In the genomic region with DNA sequence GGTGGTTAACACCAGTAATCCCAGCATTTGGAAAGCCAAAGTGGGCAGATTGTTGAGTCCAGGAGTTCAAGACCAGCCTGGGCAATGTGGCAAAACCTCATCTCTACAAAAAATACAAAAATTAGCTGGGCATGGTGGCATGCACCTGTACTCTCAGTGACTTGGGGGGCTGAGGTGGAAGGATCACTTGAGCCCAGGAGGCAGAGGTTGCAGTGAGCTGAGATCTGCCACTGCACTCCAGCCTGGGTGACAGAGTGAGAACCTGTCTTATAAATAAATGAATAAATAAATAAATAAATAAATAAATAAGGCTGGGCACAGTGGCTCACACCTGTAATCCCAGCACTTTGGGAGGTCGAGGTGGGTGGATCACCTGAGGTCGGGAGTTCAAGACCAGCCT, we compare ENCODE assay signal across 13 cellular contexts. TPM values are rescaled to one million over a fixed set of nuclear protein-coding genes. Genes with fewer than 3 reads are reported as not detected.
"Had no signal": no experiment of that assay in that cellular context is flagged by ENCODE, and none has a peak within 500 bp of the region (broad histone marks: within the 10 kb centered on the region; RNA-seq: fewer than 3 reads in every experiment).

No MANE protein-coding gene starts in this region.

RNA-seq across cellular contexts. Expression of a gene that starts 6.1 kb away (rescaled TPM):
- total RNA-seq: activated CD8-positive, alpha-beta T cell treated with anti-CD3 and anti-CD28 coated beads for 36 hours; activated T-cell treated with anti-CD3 and anti-CD28 coated beads, Interleukin-2, amount 50 U/mL, for 72 hours; astrocyte; bronchial epithelial cell; chondrocyte; dermis blood vessel endothelial cell; esophagus muscularis mucosa; foreskin keratinocyte; gastrocnemius medialis; T-cell; T-helper 2 cell treated with Interferon-gamma antibody and Interleukin-4, amounts not matched to agents 100 ng/mL and 5 ng/mL, for 36 hours; WTC11 had no signal
- polyA plus RNA-seq: adipose tissue, foreskin keratinocyte had no signal

RNA-seq across cellular contexts. Expression of a gene that starts 21.9 kb away (rescaled TPM):
- total RNA-seq: activated CD8-positive, alpha-beta T cell treated with anti-CD3 and anti-CD28 coated beads for 36 hours; activated T-cell treated with anti-CD3 and anti-CD28 coated beads, Interleukin-2, amount 50 U/mL, for 72 hours; astrocyte; bronchial epithelial cell; chondrocyte; dermis blood vessel endothelial cell; esophagus muscularis mucosa; foreskin keratinocyte; gastrocnemius medialis; T-cell; T-helper 2 cell treated with Interferon-gamma antibody and Interleukin-4, amounts not matched to agents 100 ng/mL and 5 ng/mL, for 36 hours; WTC11 had no signal
- polyA plus RNA-seq: adipose tissue, foreskin keratinocyte had no signal

RNA-seq across cellular contexts. Expression of a gene that starts 30.8 kb away (rescaled TPM):
- total RNA-seq: activated CD8-positive, alpha-beta T cell treated with anti-CD3 and anti-CD28 coated beads for 36 hours; activated T-cell treated with anti-CD3 and anti-CD28 coated beads, Interleukin-2, amount 50 U/mL, for 72 hours; astrocyte; bronchial epithelial cell; chondrocyte; dermis blood vessel endothelial cell; esophagus muscularis mucosa; foreskin keratinocyte; gastrocnemius medialis; T-cell; T-helper 2 cell treated with Interferon-gamma antibody and Interleukin-4, amounts not matched to agents 100 ng/mL and 5 ng/mL, for 36 hours; WTC11 had no signal
- polyA plus RNA-seq: adipose tissue, foreskin keratinocyte had no signal

RNA-seq across cellular contexts. Expression of a gene that starts 52.9 kb away (rescaled TPM):
- total RNA-seq: activated CD8-positive, alpha-beta T cell treated with anti-CD3 and anti-CD28 coated beads for 36 hours; activated T-cell treated with anti-CD3 and anti-CD28 coated beads, Interleukin-2, amount 50 U/mL, for 72 hours; bronchial epithelial cell; chondrocyte; dermis blood vessel endothelial cell; esophagus muscularis mucosa; foreskin keratinocyte; gastrocnemius medialis; T-cell; T-helper 2 cell treated with Interferon-gamma antibody and Interleukin-4, amounts not matched to agents 100 ng/mL and 5 ng/mL, for 36 hours; WTC11 had no signal
- polyA plus RNA-seq: adipose tissue, foreskin keratinocyte had no signal
